Comparison of ENCODE assay signal across 17 cellular contexts in genomic region chr5:88756953-88757352, GRCh38.
"Had no signal": no experiment of that assay in that cellular context is flagged by ENCODE, and none has a peak within 500 bp of the region (broad histone marks: within the 10 kb centered on the region; RNA-seq: fewer than 3 reads in every experiment).

No MANE protein-coding gene starts in this region.

- H3K27ac Mint-ChIP-seq: endodermal cell had no signal

- H3K9me3 Mint-ChIP-seq: endodermal cell, neural crest cell had no signal

- FAIRE-seq: bronchial epithelial cell had no signal

- H3K9me3 ChIP-seq: ascending aorta, spleen, thoracic aorta, upper lobe of right lung had no signal

- H3K4me3 ChIP-seq: ascending aorta, dorsolateral prefrontal cortex, hepatocyte, lung, spleen, thoracic aorta, upper lobe of right lung had no signal

- ATAC-seq: activated CD4-positive, CD25-positive, alpha-beta regulatory T cell treated with anti-CD3 and anti-CD28 coated beads, Interleukin-2, amount 50 U/mL, for 24 hours; sciatic nerve; upper lobe of right lung had no signal

- H3K27ac ChIP-seq: ascending aorta, hepatocyte, spleen, thoracic aorta, upper lobe of right lung had no signal

- H3K4me1 Mint-ChIP-seq: neural crest cell had no signal

- DNase-seq: activated CD4-positive, alpha-beta T cell treated with anti-CD3 and anti-CD28 coated beads, Interleukin-2, amount 50 U/mL, for 1 hour; activated CD8-positive, alpha-beta memory T cell treated with anti-CD3 and anti-CD28 coated beads for 24 hours; activated naive CD4-positive, alpha-beta T cell; dorsolateral prefrontal cortex; endodermal cell; islet precursor cell; midbrain; spleen; upper lobe of right lung had no signal

- H3K27me3 ChIP-seq: ascending aorta, dorsolateral prefrontal cortex, hepatocyte, spleen, upper lobe of right lung had no signal

- H3K4me3 Mint-ChIP-seq: endodermal cell, neural crest cell had no signal

- H3K4me1 ChIP-seq: upper lobe of right lung had no signal
